18 cellular contexts compared by ENCODE assay signal in genomic region chr10:43393186-43393585, GRCh38. TPM values are rescaled to one million over a fixed set of nuclear protein-coding genes. Genes with fewer than 3 reads are reported as not detected.
DNase-seq lines count a peak whose midpoint lies in the region; ATAC-seq and TF ChIP-seq lines count a peak whose summit lies in the region.
"Not testable (repeated sequence)": the region's sequence is repeated elsewhere in the genome, so short reads cannot be mapped to it uniquely, and the experiment has no call there.
"Had no signal": no experiment of that assay in that cellular context is flagged by ENCODE, and none has a peak within 500 bp of the region (broad histone marks: within the 10 kb centered on the region; RNA-seq: fewer than 3 reads in every experiment).

No MANE protein-coding gene starts in this region.

- peaks cover 37% of the 10 kb centered on the region; the same call in 1 of the 2 replicates for H4K20me1 ChIP-seq in HCT116 (ENCODE audit: insufficient read depth)

- intact Hi-C loops in CD14-positive monocyte (cut with micrococcal nuclease); HCT116 (cut with micrococcal nuclease); cardiac septum (cut with DNase I): not testable (repeated sequence)
- intact Hi-C loops in stomach (cut with DNase I; ENCODE audit: low total_unique reads) = loop anchor here (5.0 kb wide), 1 partner anchor 59 kb away; no protein-coding TSS in a partner anchor

- peaks cover 46 to 81% of the 10 kb centered on the region in 2 experiments for H3K36me3 ChIP-seq in HCT116 (ENCODE audit: control insufficient read depth in 1 of 2, insufficient read depth in 2 of 2, low read length in 2 of 2)
- peaks cover 51% of the 10 kb centered on the region for H3K36me3 ChIP-seq in neutrophil
- peaks cover 59 to 70% (median 67%) of the 10 kb centered on the region in 4 donors for H3K36me3 ChIP-seq in stomach

- BruUV-seq in HCT116 (replicated peaks; lab: Mats Ljungman, UMichigan) = not testable (repeated sequence)

- H3K9ac ChIP-seq in HCT116 (ENCODE audit: low read length) = not testable (repeated sequence)

- not testable (repeated sequence) for H3K4me3 ChIP-seq in HCT116 (replicated peaks in 1 of 2; ENCODE audit: low read depth in 1 of 2, low read length in 2 of 2); neutrophil (ENCODE audit: low read depth in 1 of 2, low read length in 1 of 2); stomach

- peaks cover 43% of the 10 kb centered on the region for H3K4me1 Mint-ChIP-seq in CD14-positive monocyte
- peaks cover 54% of the 10 kb centered on the region for H3K4me1 Mint-ChIP-seq in T-helper 2 cell treated with Interferon-gamma antibody and Interleukin-4, amounts not matched to agents 5 μg/mL and 100 μg/mL, for 36 hours (ENCODE audit: low read depth)
- H3K4me1 Mint-ChIP-seq in activated CD8-positive, alpha-beta memory T cell treated with anti-CD3 and anti-CD28 coated beads, Interleukin-2, amount 10 ng/mL, durations not matched to agents 7 days and 5 days = peaks cover 70% of the 10 kb centered on the region
- H3K4me1 Mint-ChIP-seq in activated naive CD8-positive, alpha-beta T cell treated with anti-CD3 and anti-CD28 coated beads, Interleukin-2, amount 10 ng/mL, durations not matched to agents 7 days and 5 days = peaks cover 63% of the 10 kb centered on the region

- peak overlapping the region; percentile 31 for H3K27ac ChIP-seq in HCT116 (ENCODE audit: low read depth, low read length)
- peak overlapping the region; percentile 98 for H3K27ac ChIP-seq in neutrophil
- peak overlapping the region in 3 of 5 donors; percentile 1 to 58 (median 22) for H3K27ac ChIP-seq in stomach

- not testable (repeated sequence) for H3K9me3 ChIP-seq in HCT116 (ENCODE audit: control insufficient read depth in 1 of 2, insufficient read depth in 1 of 2, low read depth in 1 of 2, low read length in 2 of 2); neutrophil; stomach

- POLR2A ChIA-PET in HCT116 (lab: Charles Lee) = not testable (repeated sequence)
- POLR2A ChIA-PET in activated naive CD8-positive, alpha-beta T cell treated with anti-CD3 and anti-CD28 coated beads, Interleukin-2, amount 10 ng/mL, durations not matched to agents 7 days and 5 days (lab: Charles Lee) = interaction anchor here (0.5 to 7.1 kb wide), 4 partner anchors 8 to 98 kb away, joined by 3 to 108 read pairs (median 5); no protein-coding TSS in a partner anchor

- H3K9me2 ChIP-seq in HCT116 (ENCODE audit: insufficient read depth) = not testable (repeated sequence)

- not testable (repeated sequence) for H3K27me3 Mint-ChIP-seq in CD14-positive monocyte (ENCODE audit: low read depth in 3 of 3); T-helper 2 cell treated with Interferon-gamma antibody and Interleukin-4, amounts not matched to agents 5 μg/mL and 100 μg/mL, for 36 hours (ENCODE audit: low read depth); activated CD8-positive, alpha-beta memory T cell treated with anti-CD3 and anti-CD28 coated beads, Interleukin-2, amount 10 ng/mL, durations not matched to agents 7 days and 5 days; activated naive CD8-positive, alpha-beta T cell treated with anti-CD3 and anti-CD28 coated beads, Interleukin-2, amount 10 ng/mL, durations not matched to agents 7 days and 5 days

- not testable (repeated sequence) for TF ChIP-seq CTCF in CD14-positive monocyte (IDR thresholded peaks at IDR 0.05); HCT116 (IDR thresholded peaks at IDR 0.05 in 2 of 3, conservative IDR thresholded peaks at IDR 0.05 in 1 of 3; ENCODE audit: borderline replicate concordance in 1 of 3, insufficient read depth in 1 of 3, low read depth in 2 of 3, low read length in 2 of 3); neutrophil (IDR thresholded peaks at IDR 0.05); stomach (IDR thresholded peaks at IDR 0.05)

- ATAC-seq in HCT116; activated CD8-positive, alpha-beta memory T cell treated with anti-CD3 and anti-CD28 coated beads, Interleukin-2, amount 10 ng/mL, durations not matched to agents 7 days and 5 days; activated naive CD8-positive, alpha-beta T cell treated with anti-CD3 and anti-CD28 coated beads, Interleukin-2, amount 10 ng/mL, durations not matched to agents 7 days and 5 days (ENCODE audit: low read depth): not testable (repeated sequence)

- CTCF ChIA-PET in HCT116 (lab: Charles Lee) = not testable (repeated sequence)
- CTCF ChIA-PET in activated CD8-positive, alpha-beta memory T cell treated with anti-CD3 and anti-CD28 coated beads, Interleukin-2, amount 10 ng/mL, durations not matched to agents 7 days and 5 days (lab: Charles Lee) = interaction anchor here (1.3 to 2.8 kb wide), 2 partner anchors 11 kb away, joined by 3 to 10 read pairs; no protein-coding TSS in a partner anchor

- H3K4me1 ChIP-seq in HCT116 (ENCODE audit: control insufficient read depth in 1 of 2, insufficient read depth in 2 of 2, low read length in 2 of 2) (peaks cover 4 to 31% of the 10 kb centered on the region in 2 experiments; a peak in 3 of 4 replicates), neutrophil (ENCODE audit: control insufficient read depth in 1 of 2, insufficient read depth in 1 of 2, low read depth in 1 of 2, low read length in 1 of 2) (peaks cover 49 to 50% of the 10 kb centered on the region in 2 experiments), stomach (peaks cover 31 to 85% (median 69%) of the 10 kb centered on the region in 4 donors)

- peaks cover 65 to 78% of the 10 kb centered on the region in 2 donors for H3K36me3 Mint-ChIP-seq in CD14-positive monocyte
- H3K36me3 Mint-ChIP-seq in T-helper 2 cell treated with Interferon-gamma antibody and Interleukin-4, amounts not matched to agents 5 μg/mL and 100 μg/mL, for 36 hours (ENCODE audit: low read depth) = peaks cover 87% of the 10 kb centered on the region
- peaks cover 79% of the 10 kb centered on the region for H3K36me3 Mint-ChIP-seq in activated CD8-positive, alpha-beta memory T cell treated with anti-CD3 and anti-CD28 coated beads, Interleukin-2, amount 10 ng/mL, durations not matched to agents 7 days and 5 days
- peaks cover 66% of the 10 kb centered on the region for H3K36me3 Mint-ChIP-seq in activated naive CD8-positive, alpha-beta T cell treated with anti-CD3 and anti-CD28 coated beads, Interleukin-2, amount 10 ng/mL, durations not matched to agents 7 days and 5 days

- H3K27me3 ChIP-seq in HCT116 (ENCODE audit: insufficient read depth, low read length); neutrophil; stomach: not testable (repeated sequence)

- TF ChIP-seq POLR2A in HCT116 (IDR thresholded peaks at IDR 0.05; ENCODE audit: borderline replicate concordance, extremely low read depth, insufficient read depth, insufficient read length); stomach (IDR thresholded peaks at IDR 0.05): not testable (repeated sequence)

- H3K4me2 ChIP-seq in HCT116 (ENCODE audit: low read length) = not testable (repeated sequence)

- peak overlapping the region; percentile 87 to 96 (median 94) for H3K27ac Mint-ChIP-seq in CD14-positive monocyte
- peak overlapping the region; percentile 50 for H3K27ac Mint-ChIP-seq in T-helper 2 cell treated with Interferon-gamma antibody and Interleukin-4, amounts not matched to agents 5 μg/mL and 100 μg/mL, for 36 hours
- H3K27ac Mint-ChIP-seq in activated CD8-positive, alpha-beta memory T cell treated with anti-CD3 and anti-CD28 coated beads, Interleukin-2, amount 10 ng/mL, durations not matched to agents 7 days and 5 days = peak overlapping the region; percentile 47
- H3K27ac Mint-ChIP-seq in activated naive CD8-positive, alpha-beta T cell treated with anti-CD3 and anti-CD28 coated beads, Interleukin-2, amount 10 ng/mL, durations not matched to agents 7 days and 5 days = peak overlapping the region; percentile 26

- not testable (repeated sequence) for DNase-seq in CD14-positive monocyte (ENCODE audit: low spot score); HCT116 (ENCODE audit: low read depth, low spot score); T-helper 2 cell treated with Interferon-gamma antibody and Interleukin-4, amounts not matched to agents 5 μg/mL and 100 μg/mL, for 36 hours (ENCODE audit: low spot score); activated CD8-positive, alpha-beta memory T cell treated with anti-CD3 and anti-CD28 coated beads, Interleukin-2, amount 10 ng/mL, durations not matched to agents 7 days and 5 days; activated naive CD8-positive, alpha-beta T cell treated with anti-CD3 and anti-CD28 coated beads, Interleukin-2, amount 10 ng/mL, durations not matched to agents 7 days and 5 days; stomach
- peak; percentile 50 for DNase-seq in cardiac septum (ENCODE audit: low spot score)

- not testable (repeated sequence) for H3K9me3 Mint-ChIP-seq in CD14-positive monocyte; T-helper 2 cell treated with Interferon-gamma antibody and Interleukin-4, amounts not matched to agents 5 μg/mL and 100 μg/mL, for 36 hours; activated CD8-positive, alpha-beta memory T cell treated with anti-CD3 and anti-CD28 coated beads, Interleukin-2, amount 10 ng/mL, durations not matched to agents 7 days and 5 days (ENCODE audit: low read depth); activated naive CD8-positive, alpha-beta T cell treated with anti-CD3 and anti-CD28 coated beads, Interleukin-2, amount 10 ng/mL, durations not matched to agents 7 days and 5 days

- 88 to 95% (median 91%) methylated on average over 11 of the region's 11 CpGs for WGBS in stomach, 5 donors

- H3K4me3 Mint-ChIP-seq in CD14-positive monocyte; T-helper 2 cell treated with Interferon-gamma antibody and Interleukin-4, amounts not matched to agents 5 μg/mL and 100 μg/mL, for 36 hours; activated CD8-positive, alpha-beta memory T cell treated with anti-CD3 and anti-CD28 coated beads, Interleukin-2, amount 10 ng/mL, durations not matched to agents 7 days and 5 days; activated naive CD8-positive, alpha-beta T cell treated with anti-CD3 and anti-CD28 coated beads, Interleukin-2, amount 10 ng/mL, durations not matched to agents 7 days and 5 days: not testable (repeated sequence)

- not testable (repeated sequence) for TF ChIP-seq RAD21 in HCT116 (IDR thresholded peaks at IDR 0.05; ENCODE audit: low read depth)

- TF ChIP-seq EP300 in stomach (IDR thresholded peaks at IDR 0.05) = not testable (repeated sequence)

- H2AFZ ChIP-seq in HCT116 (ENCODE audit: low read depth, low read length, poor library complexity, severe bottlenecking) = not testable (repeated sequence)

- RAD21 ChIA-PET in HCT116 (lab: Charles Lee; ENCODE audit: low non-redundant PET in 1 of 2, low total read pairs in 2 of 2, uncharacterized antibody in 2 of 2, unreplicated experiment in 2 of 2) = not testable (repeated sequence)

- H3K79me2 ChIP-seq in HCT116 (ENCODE audit: insufficient read depth, low read length) = peaks cover 99% of the 10 kb centered on the region

RNA-seq across cellular contexts. Expression of gene HNRNPF, which starts 15.8 kb away (rescaled TPM):
- polyA plus RNA-seq in CD14-positive monocyte (100 to 1,000 TPM; 188 to 189 TPM), stomach (100 to 1,000 TPM in 1 of 3 donors, 10 to 100 TPM in 2; 74.7 to 131 (median 87.5) TPM)
- total RNA-seq in HCT116 (2021; ENCODE audit: unreplicated experiment) (333 TPM), cardiac septum (80.8 TPM), stomach (100 to 1,000 TPM in 2 of 5 donors, 10 to 100 TPM in 3; 36.2 to 169 (median 87.0) TPM)
- 197 and 213 TPM in 2 replicates for polyA plus RNA-seq in HCT116 (2012)
- total RNA-seq in activated CD8-positive, alpha-beta memory T cell treated with anti-CD3 and anti-CD28 coated beads, Interleukin-2, amount 10 ng/mL, durations not matched to agents 7 days and 5 days = 100 to 1,000 TPM; 446 to 512 TPM
- total RNA-seq in activated naive CD8-positive, alpha-beta T cell treated with anti-CD3 and anti-CD28 coated beads, Interleukin-2, amount 10 ng/mL, durations not matched to agents 7 days and 5 days = 100 to 1,000 TPM; 347 to 351 TPM

RNA-seq across cellular contexts. Expression of gene FXYD4, which starts 21.8 kb away (rescaled TPM):
- polyA plus RNA-seq in CD14-positive monocyte (not detected), stomach (1 to 10 TPM; 2.8 to 7.3 (median 6.0) TPM)
- total RNA-seq in HCT116 (2021; ENCODE audit: unreplicated experiment) (0.71 TPM), cardiac septum (not detected), stomach (not detected)
- polyA plus RNA-seq in HCT116 (2012) = 2.2 and 3.4 TPM in 2 replicates
- under 1 TPM in 1 of 2 experiments, not detected in 1; 0.37 TPM for total RNA-seq in activated CD8-positive, alpha-beta memory T cell treated with anti-CD3 and anti-CD28 coated beads, Interleukin-2, amount 10 ng/mL, durations not matched to agents 7 days and 5 days
- total RNA-seq in activated naive CD8-positive, alpha-beta T cell treated with anti-CD3 and anti-CD28 coated beads, Interleukin-2, amount 10 ng/mL, durations not matched to agents 7 days and 5 days = not detected
- total RNA-seq: A673, Daoy, esophagus squamous epithelium, H7, M059J, mononuclear cell, OCI-LY7, prostate gland had no signal
- polyA plus RNA-seq: heart right ventricle, SK-N-SH had no signal

RNA-seq across cellular contexts. Expression of gene ZNF487, which starts 43.7 kb away (rescaled TPM):
- polyA plus RNA-seq in CD14-positive monocyte = 10 to 100 TPM in 1 of 2 donors, 1 to 10 TPM in 1; 8.6 to 15.6 TPM
- 4.0 TPM for total RNA-seq in HCT116 (2021; ENCODE audit: unreplicated experiment)
- polyA plus RNA-seq in HCT116 (2012) = 2.7 and 3.4 TPM in 2 replicates
- total RNA-seq in activated CD8-positive, alpha-beta memory T cell treated with anti-CD3 and anti-CD28 coated beads, Interleukin-2, amount 10 ng/mL, durations not matched to agents 7 days and 5 days = 1 to 10 TPM; 1.9 to 2.7 TPM
- total RNA-seq in activated naive CD8-positive, alpha-beta T cell treated with anti-CD3 and anti-CD28 coated beads, Interleukin-2, amount 10 ng/mL, durations not matched to agents 7 days and 5 days = 1 to 10 TPM; 3.3 to 3.4 TPM
- 2.7 TPM for total RNA-seq in cardiac septum
- total RNA-seq in stomach = 10 to 100 TPM in 1 of 5 donors, 1 to 10 TPM in 3, under 1 TPM in 1; 0.45 to 11.0 (median 4.8) TPM
- polyA plus RNA-seq in stomach = 1 to 10 TPM; 3.7 to 8.4 (median 4.3) TPM

Comparison
In these comparisons a context has a peak if more than half of its experiments do, and no peak if none do; other contexts are left out.
1. H3K27ac Mint-ChIP-seq: peak in every context shown above with its lines; median percentile 94 in CD14-positive monocyte; 50 in T-helper 2 cell treated with Interferon-gamma antibody and Interleukin-4, amounts not matched to agents 5 μg/mL and 100 μg/mL, for 36 hours; 47 in activated CD8-positive, alpha-beta memory T cell treated with anti-CD3 and anti-CD28 coated beads, Interleukin-2, amount 10 ng/mL, durations not matched to agents 7 days and 5 days; 26 in activated naive CD8-positive, alpha-beta T cell treated with anti-CD3 and anti-CD28 coated beads, Interleukin-2, amount 10 ng/mL, durations not matched to agents 7 days and 5 days.
2. H3K27ac ChIP-seq: peak in every context shown above with its lines; median percentile 98 in neutrophil; 31 in HCT116; 22 in stomach.